In the genomic region with DNA sequence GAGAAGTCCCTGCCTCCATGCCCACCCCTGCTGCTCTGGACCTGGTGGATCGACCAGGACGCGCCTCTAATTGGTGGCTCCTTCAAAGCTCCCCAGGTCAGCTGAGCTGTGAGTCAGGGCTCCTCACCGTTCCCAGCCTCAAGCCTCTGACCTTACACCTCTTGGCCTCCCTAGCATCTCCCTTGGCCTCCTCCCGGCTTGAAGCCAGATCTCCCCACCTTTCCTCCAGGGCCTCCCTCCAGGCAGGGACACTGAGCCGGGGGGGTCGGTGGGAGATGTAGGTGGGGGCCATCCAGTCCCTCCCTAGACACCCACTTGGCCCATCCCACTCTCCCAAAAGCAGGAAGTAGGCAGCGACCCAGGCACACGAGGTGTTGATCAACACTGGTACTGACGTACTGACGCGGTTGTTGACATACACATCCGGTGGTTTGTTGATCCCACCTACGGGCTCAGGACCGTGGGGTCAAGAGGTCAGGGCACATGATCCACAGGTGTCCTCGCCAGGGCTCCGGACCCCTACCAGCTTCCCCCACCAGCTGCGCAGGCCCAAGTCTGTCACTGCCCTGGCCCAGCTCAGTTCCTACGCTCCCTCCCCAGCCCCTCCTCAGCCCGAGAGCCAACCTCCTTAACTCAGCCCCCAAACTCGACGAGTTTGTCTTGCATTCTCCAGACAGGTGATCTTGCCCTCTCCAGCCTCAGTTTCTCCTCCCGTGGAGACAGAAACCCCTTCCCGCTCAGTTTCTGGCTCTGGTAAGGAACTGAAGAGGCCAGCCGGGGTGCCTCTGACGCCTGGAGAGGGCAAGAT, we compare ENCODE assay signal across 8 cellular contexts. TPM values are rescaled to one million over a fixed set of nuclear protein-coding genes. Genes with fewer than 3 reads are reported as not detected.
DNase-seq lines count a peak whose midpoint lies in the region; ATAC-seq and TF ChIP-seq lines count a peak whose summit lies in the region.

No MANE protein-coding gene starts in this region.

- H3K27ac ChIP-seq in dorsolateral prefrontal cortex (peak overlapping the region in 55 of 59 donors; percentile 28 to 96 (median 82)), lower lobe of right lung (peak overlapping the region; percentile 90), substantia nigra (ENCODE audit: low read depth, low read length, poor library complexity, severe bottlenecking) (peak overlapping the region; percentile 82)

- ATAC-seq in lower lobe of right lung: peak; percentile 19 to 34

- TF ChIP-seq CTCF in dorsolateral prefrontal cortex (IDR thresholded peaks at IDR 0.05 in 54 of 56, conservative IDR thresholded peaks at IDR 0.05 in 2 of 56; ENCODE audit: low read depth in 1 of 56, partially characterized antibody in 56 of 56) (no peak), lower lobe of right lung (IDR thresholded peaks at IDR 0.05) (no peak)

- peaks cover 32% of the 10 kb centered on the region for H3K36me3 ChIP-seq in lower lobe of right lung

- H3K4me3 ChIP-seq in dorsolateral prefrontal cortex (peak overlapping the region; percentile 63 to 100 (median 93)), lower lobe of right lung (peak overlapping the region; percentile 95)

- DNase-seq in NCI-H1092 treated with DMSO at 0.1 percent for 48 hours (lab: John Stamatoyannopoulos, UW) (peak; percentile 30), NCI-H1092 (lab: John Stamatoyannopoulos, UW) (no peak), HT-29 (ENCODE audit: low spot score) (peak; percentile 50), T-helper 2 cell (peak in 3 of 5 experiments; percentile 35 to 76 (median 55)), dorsolateral prefrontal cortex (no peak), lower lobe of right lung (no peak), substantia nigra (lab: John Stamatoyannopoulos, UW) (peak in 3 of 49 donors; percentile 7 to 68 (median 26)), SKM-1 treated with dmso at 0.1 percent for 144 hours (lab: John Stamatoyannopoulos, UW; ENCODE audit: unreplicated experiment) (no peak)

- H3K27me3 ChIP-seq in dorsolateral prefrontal cortex: no peaks in the 10 kb centered on the region
- no peaks in the 10 kb centered on the region for H3K27me3 ChIP-seq in lower lobe of right lung (ENCODE audit: low read depth)

- intact Hi-C loops in dorsolateral prefrontal cortex (cut with DNase I): loop anchor here (5.0 kb wide), 2 partner anchors 39 to 196 kb away; a partner anchor contains a TSS
- intact Hi-C loops in lower lobe of right lung (cut with DNase I): no loop called here

- no peaks in the 10 kb centered on the region for H3K9me3 ChIP-seq in lower lobe of right lung

- peaks cover 25% of the 10 kb centered on the region for H3K4me1 ChIP-seq in lower lobe of right lung

RNA-seq across cellular contexts. Expression of a gene that starts 0.8 kb away (rescaled TPM):
- 47.1 and 50.5 TPM in 2 replicates for total RNA-seq in HT-29 (2014; rRNA removed; shearing (Covaris generic))
- total RNA-seq in dorsolateral prefrontal cortex (10 to 100 TPM; 21.4 to 47.9 (median 34.8) TPM), lower lobe of right lung (21.7 TPM)

RNA-seq across cellular contexts. Expression of a gene that starts 8.2 kb away (rescaled TPM):
- total RNA-seq in HT-29 (2014; rRNA removed; shearing (Covaris generic)): 7.9 and 8.9 TPM in 2 replicates
- total RNA-seq in dorsolateral prefrontal cortex: 100 to 1,000 TPM in 10 of 120 experiments, 10 to 100 TPM in 110; 64.5 to 119 (median 85.0) TPM
- total RNA-seq in lower lobe of right lung: 23.9 TPM

RNA-seq across cellular contexts. Expression of a gene that starts 19.4 kb away (rescaled TPM):
- total RNA-seq in HT-29 (2014; rRNA removed; shearing (Covaris generic)): not detected in 2 replicates
- 1 to 10 TPM in 2 of 120 experiments, under 1 TPM in 1, not detected in 117; 0.57 to 2.0 (median 1.1) TPM for total RNA-seq in dorsolateral prefrontal cortex
- not detected for total RNA-seq in lower lobe of right lung

RNA-seq across cellular contexts. Expression of a gene that starts 37.8 kb away (rescaled TPM):
- total RNA-seq in HT-29 (2014; rRNA removed; shearing (Covaris generic)): 118 and 123 TPM in 2 replicates
- total RNA-seq in dorsolateral prefrontal cortex (10 to 100 TPM; 25.6 to 70.9 (median 43.6) TPM), lower lobe of right lung (73.4 TPM)

RNA-seq across cellular contexts. Expression of a gene that starts 55.7 kb away (rescaled TPM):
- total RNA-seq in HT-29 (2014; rRNA removed; shearing (Covaris generic)): not detected in 2 replicates
- total RNA-seq in dorsolateral prefrontal cortex (not detected), lower lobe of right lung (not detected)

Comparison
In these comparisons a context has a peak if more than half of its experiments do, and no peak if none do; other contexts are left out.
1. DNase-seq: peak in NCI-H1092 treated with DMSO at 0.1 percent for 48 hours (single experiment), HT-29 (single experiment) and T-helper 2 cell (3 of 5); none in NCI-H1092 (single experiment), dorsolateral prefrontal cortex (0 of 10), lower lobe of right lung (single experiment) and SKM-1 treated with dmso at 0.1 percent for 144 hours (single experiment).
2. Peak in every context shown above with its lines, with median percentiles within 50 percentile points of each other: H3K27ac ChIP-seq.